ENCODE assay signal across 1 cellular context in genomic region chr1:7967206-7967605, GRCh38.
TF ChIP-seq lines count a peak whose summit lies in the region.

No MANE protein-coding gene starts in this region.

TF ChIP-seq in HEK293T, 16 proteins besides CTCF, POLR2A, EP300 and RAD21 (continued from another document):
- TF ChIP-seq SUZ12 (IDR thresholded peaks at IDR 0.05): no peak
- TF ChIP-seq LEF1 (IDR thresholded peaks at IDR 0.05; ENCODE audit: borderline replicate concordance): no peak
- no peak for TF ChIP-seq FOXM1 (IDR thresholded peaks at IDR 0.05; ENCODE audit: borderline replicate concordance)
- TF ChIP-seq TARDBP (IDR thresholded peaks at IDR 0.05): no peak
- no peak for TF ChIP-seq HDGF (IDR thresholded peaks at IDR 0.05; ENCODE audit: borderline replicate concordance)
- no peak for TF ChIP-seq ARNT (IDR thresholded peaks at IDR 0.05)
- TF ChIP-seq BHLHE40 (IDR thresholded peaks at IDR 0.05; ENCODE audit: borderline replicate concordance): no peak
- TF ChIP-seq ELF4 (IDR thresholded peaks at IDR 0.05): no peak
- no peak for TF ChIP-seq PKNOX1 (IDR thresholded peaks at IDR 0.05)
